Comparison of ENCODE assay signal across 9 cellular contexts in genomic region chr10:61001731-61002122, GRCh38. TPM values are rescaled to one million over a fixed set of nuclear protein-coding genes. Genes with fewer than 3 reads are reported as not detected.
A peak's percentile ranks its signal among the peaks of the same experiment; 100 is the strongest.
DNase-seq lines count a peak whose midpoint lies in the region; TF ChIP-seq lines count a peak whose summit lies in the region.
"Had no signal": no experiment of that assay in that cellular context is flagged by ENCODE, and none has a peak within 500 bp of the region (broad histone marks: within the 10 kb centered on the region; RNA-seq: fewer than 3 reads in every experiment).

No MANE protein-coding gene starts in this region.

- H3K4me2 ChIP-seq in BLaER1 (peak overlapping the region; percentile 83), fibroblast of lung (ENCODE audit: extremely low read depth, insufficient read depth, low read length) (peak overlapping the region; percentile 33), parathyroid adenoma (ENCODE audit: low read length) (peak overlapping the region; percentile 58)

- TF ChIP-seq CTCF in Peyer's patch (IDR thresholded peaks at IDR 0.05) (no peak), fibroblast of lung (conservative IDR thresholded peaks at IDR 0.05 in 1 of 2, IDR thresholded peaks at IDR 0.05 in 1 of 2; ENCODE audit: low read depth in 1 of 2, low read length in 2 of 2) (no peak), parathyroid adenoma (IDR thresholded peaks at IDR 0.05) (no peak)

- H3K4me1 ChIP-seq in BLaER1 = no peaks in the 10 kb centered on the region
- H3K4me1 ChIP-seq in Peyer's patch = peaks cover 0 to 13% (median 3%) of the 10 kb centered on the region in 4 donors
- H3K4me1 ChIP-seq in fibroblast of lung (ENCODE audit: control insufficient read depth, extremely low read depth, insufficient read depth, low read length) = no peaks in the 10 kb centered on the region
- peaks cover 4% of the 10 kb centered on the region for H3K4me1 ChIP-seq in parathyroid adenoma

- H4K20me1 ChIP-seq in BLaER1 (no peaks in the 10 kb centered on the region), fibroblast of lung (ENCODE audit: control insufficient read depth, extremely low read depth, insufficient read depth, low read length) (no peaks in the 10 kb centered on the region)

- H3K79me2 ChIP-seq in fibroblast of lung (ENCODE audit: control insufficient read depth, insufficient read depth, low read length) (no peaks in the 10 kb centered on the region), parathyroid adenoma (no peaks in the 10 kb centered on the region)

- H3K27me3 ChIP-seq in BLaER1 = peaks cover 18% of the 10 kb centered on the region
- H3K27me3 ChIP-seq in Peyer's patch = no peaks in the 10 kb centered on the region
- no peaks in the 10 kb centered on the region for H3K27me3 ChIP-seq in fibroblast of lung (ENCODE audit: control insufficient read depth, insufficient read depth, low read length)
- no peaks in the 10 kb centered on the region for H3K27me3 ChIP-seq in parathyroid adenoma (ENCODE audit: control insufficient read depth, insufficient read depth, low read length)

- H3K9ac ChIP-seq in BLaER1 (no peak overlapping the region), fibroblast of lung (ENCODE audit: insufficient read depth, low read length) (no peak overlapping the region), parathyroid adenoma (no peak overlapping the region)

- no peak for DNase-seq in Peyer's patch
- no peak for DNase-seq in fibroblast of lung (ENCODE audit: low read depth in 2 of 2)
- DNase-seq in OCI-M1 (lab: John Stamatoyannopoulos, UW) = no peak
- DNase-seq in DMS153 (lab: John Stamatoyannopoulos, UW) = no peak
- DNase-seq in Ammon's horn (ENCODE audit: low spot score) = no peak
- DNase-seq in NCI-H2227 treated with DMSO at 0.1 percent for 48 hours (lab: John Stamatoyannopoulos, UW) = no peak

- H3K9me3 ChIP-seq in BLaER1 = no peaks in the 10 kb centered on the region
- no peaks in the 10 kb centered on the region for H3K9me3 ChIP-seq in Peyer's patch
- H3K9me3 ChIP-seq in fibroblast of lung (ENCODE audit: control insufficient read depth, insufficient read depth, low read depth, low read length) = no peaks in the 10 kb centered on the region
- H3K9me3 ChIP-seq in parathyroid adenoma (ENCODE audit: control insufficient read depth, low read length) = no peaks in the 10 kb centered on the region

- no peak for TF ChIP-seq POLR2A in Peyer's patch (IDR thresholded peaks at IDR 0.05)

- no peaks in the 10 kb centered on the region for H3K36me3 ChIP-seq in BLaER1
- H3K36me3 ChIP-seq in Peyer's patch = no peaks in the 10 kb centered on the region
- H3K36me3 ChIP-seq in fibroblast of lung (ENCODE audit: control insufficient read depth, insufficient read depth, low read length) = no peaks in the 10 kb centered on the region
- no peaks in the 10 kb centered on the region for H3K36me3 ChIP-seq in parathyroid adenoma (ENCODE audit: control insufficient read depth, insufficient read depth, low read length)

- H3K27ac ChIP-seq in BLaER1 = no peak overlapping the region
- no peak overlapping the region for H3K27ac ChIP-seq in Peyer's patch
- no peak overlapping the region for H3K27ac ChIP-seq in fibroblast of lung (ENCODE audit: insufficient read depth, low read length)
- H3K27ac ChIP-seq in parathyroid adenoma = no peak overlapping the region

- peak overlapping the region; percentile 61 for H3K4me3 ChIP-seq in BLaER1
- peak overlapping the region; percentile 24 to 66 (median 46) for H3K4me3 ChIP-seq in Peyer's patch
- peak overlapping the region in 1 of 4 experiments; percentile 49 for H3K4me3 ChIP-seq in fibroblast of lung (replicated peaks in 1 of 4; ENCODE audit: control extremely low read depth in 1 of 4, insufficient read depth in 1 of 4, low read depth in 3 of 4, low read length in 4 of 4)
- H3K4me3 ChIP-seq in parathyroid adenoma (ENCODE audit: low read depth, low read length) = peak overlapping the region; percentile 31

- H2AFZ ChIP-seq in fibroblast of lung (ENCODE audit: low read length) (no peak overlapping the region), parathyroid adenoma (peak overlapping the region; percentile 62)

RNA-seq across cellular contexts. Expression of gene RHOBTB1, which starts 57.7 kb away (rescaled TPM):
- total RNA-seq in Peyer's patch (10 to 100 TPM in 3 of 4 donors, 1 to 10 TPM in 1; 5.1 to 15.7 (median 12.6) TPM), fibroblast of lung (19.8 TPM in 2 replicates)
- polyA plus RNA-seq in fibroblast of lung = 14.9 and 42.6 TPM in 2 replicates
- polyA plus RNA-seq in fibroblast of lung (2012) = 9.3 and 25.8 TPM in 2 replicates
- 5.1 and 8.7 TPM in 2 replicates for polyA minus RNA-seq in fibroblast of lung (ENCODE audit: low replicate concordance)
- total RNA-seq: T-helper 2 cell treated with Interferon-gamma antibody and Interleukin-4, amounts not matched to agents 100 ng/mL and 5 ng/mL, for 36 hours had no signal

Comparison
In these comparisons a context has a peak if more than half of its experiments do, and no peak if none do; other contexts are left out.
1. H3K4me2 ChIP-seq: peak in every context shown above with its lines; median percentile 83 in BLaER1; 58 in parathyroid adenoma; 33 in fibroblast of lung.